2 cellular contexts compared by ENCODE assay signal in genomic region chr20:44419131-44419844, GRCh38.
A peak's percentile ranks its signal among the peaks of the same experiment; 100 is the strongest.
TF ChIP-seq lines count a peak whose summit lies in the region.

No MANE protein-coding gene starts in this region.

TF ChIP-seq in K562, 482 proteins besides CTCF, POLR2A, EP300 and RAD21:
- TF ChIP-seq ID3 (CRISPR knock-in tag; IDR thresholded peaks at IDR 0.05) (no peak), ID3 (tag; IDR thresholded peaks at IDR 0.05) (peak; percentile 48; the same call in 1 of the 2 replicates), FOSL1 (tag; conservative IDR thresholded peaks at IDR 0.05) (peak; percentile 73), KDM1A (IDR thresholded peaks at IDR 0.05) (0 out of 4 replicates have a peak, but pooled peaks of 1 of the 2 experiments have one; percentile 24), ATF3 (IDR thresholded peaks at IDR 0.05) (peak; percentile 67; the same call in 1 of the 2 replicates), ATF3 (CRISPR knock-in tag; conservative IDR thresholded peaks at IDR 0.05) (no peak), TFAP4 (CRISPR knock-in tag; IDR thresholded peaks at IDR 0.05; ENCODE audit: borderline replicate concordance) (no peak), NCOA6 (IDR thresholded peaks at IDR 0.05) (no peak), CBX5 (IDR thresholded peaks at IDR 0.05; ENCODE audit: borderline replicate concordance, low read depth) (no peak), SMARCB1 (IDR thresholded peaks at IDR 0.05; ENCODE audit: insufficient read length, low read depth) (no peak), ZEB2 (IDR thresholded peaks at IDR 0.05) (0 out of 2 replicates have a peak, but pooled peaks have one; percentile 15), BCOR (IDR thresholded peaks at IDR 0.05) (peak; percentile 49; the same call in 1 of the 2 replicates), ZNF75A (CRISPR knock-in tag; IDR thresholded peaks at IDR 0.05) (no peak), ELF4 (CRISPR knock-in tag; IDR thresholded peaks at IDR 0.05) (no peak), JUND (IDR thresholded peaks at IDR 0.05; ENCODE audit: borderline replicate concordance, low read depth, low read length) (peak; percentile 59; the same call in 1 of the 2 replicates), JUND (tag; IDR thresholded peaks at IDR 0.05; ENCODE audit: borderline replicate concordance, low read depth, low read length) (no peak; the same call in 2 of the 3 replicates), RBM25 (IDR thresholded peaks at IDR 0.05; ENCODE audit: low read depth, low read length, severe bottlenecking) (peak; percentile 69), ESRRA (IDR thresholded peaks at IDR 0.05; ENCODE audit: borderline replicate concordance, low read depth) (peak; percentile 79)
TF ChIP-seq in K562: peak in this region for 9.

TF ChIP-seq in HepG2, 621 proteins besides CTCF, POLR2A, EP300 and RAD21 (continues in another document):
- TF ChIP-seq IKZF1 (IDR thresholded peaks at IDR 0.05): no peak
- no peak for TF ChIP-seq NPAS2 (CRISPR knock-in tag; IDR thresholded peaks at IDR 0.05; ENCODE audit: borderline replicate concordance)
- no peak for TF ChIP-seq ZFYVE20 (CRISPR knock-in tag; IDR thresholded peaks at IDR 0.05; ENCODE audit: borderline replicate concordance, low read depth)
- no peak for TF ChIP-seq ZBTB40 (IDR thresholded peaks at IDR 0.05)
- peak; percentile 90 for TF ChIP-seq ZBTB40 (CRISPR knock-in tag; IDR thresholded peaks at IDR 0.05)
- no peak for TF ChIP-seq PHF8 (CRISPR knock-in tag; IDR thresholded peaks at IDR 0.05)
- TF ChIP-seq ZNF598 (CRISPR knock-in tag; IDR thresholded peaks at IDR 0.05; ENCODE audit: borderline replicate concordance): no peak
- no peak for TF ChIP-seq ZNF790 (CRISPR knock-in tag; IDR thresholded peaks at IDR 0.05; ENCODE audit: borderline replicate concordance)
- TF ChIP-seq ARNT (IDR thresholded peaks at IDR 0.05): no peak
- TF ChIP-seq CHCHD3 (CRISPR knock-in tag; IDR thresholded peaks at IDR 0.05): no peak
- no peak for TF ChIP-seq MTF1 (CRISPR knock-in tag; IDR thresholded peaks at IDR 0.05)
- peak; percentile 55; the same call in 1 of the 2 replicates for TF ChIP-seq CBX5 (CRISPR knock-in tag; IDR thresholded peaks at IDR 0.05; ENCODE audit: borderline replicate concordance)
- TF ChIP-seq NR1H2 (CRISPR knock-in tag; IDR thresholded peaks at IDR 0.05; ENCODE audit: borderline replicate concordance, low read depth): no peak
- peak; percentile 67; the same call in 1 of the 2 replicates for TF ChIP-seq BRF2 (CRISPR knock-in tag; IDR thresholded peaks at IDR 0.05)
- TF ChIP-seq ZNF503 (CRISPR knock-in tag; IDR thresholded peaks at IDR 0.05): peak; percentile 81
- TF ChIP-seq ZBTB38 (CRISPR knock-in tag; IDR thresholded peaks at IDR 0.05): peak; percentile 61; the same call in 1 of the 2 replicates
- no peak; the same call in 1 of the 2 replicates for TF ChIP-seq ZNF691 (CRISPR knock-in tag; IDR thresholded peaks at IDR 0.05; ENCODE audit: borderline replicate concordance, low read depth)
- no peak for TF ChIP-seq NONO (IDR thresholded peaks at IDR 0.05)
- TF ChIP-seq NONO (CRISPR knock-in tag; conservative IDR thresholded peaks at IDR 0.05): peak; percentile 73
- peak; percentile 71 for TF ChIP-seq ZNF770 (CRISPR knock-in tag; IDR thresholded peaks at IDR 0.05)
- TF ChIP-seq THAP7 (CRISPR knock-in tag; IDR thresholded peaks at IDR 0.05): 0 out of 2 replicates have a peak, but pooled peaks have one; percentile 36
- no peak for TF ChIP-seq RARG (CRISPR knock-in tag; IDR thresholded peaks at IDR 0.05; ENCODE audit: low read depth)
- peak; percentile 64 for TF ChIP-seq ZNF18 (CRISPR knock-in tag; IDR thresholded peaks at IDR 0.05; ENCODE audit: insufficient replicate concordance)
- no peak for TF ChIP-seq ZNF230 (CRISPR knock-in tag; IDR thresholded peaks at IDR 0.05)
- TF ChIP-seq FOSL2 (CRISPR knock-in tag; IDR thresholded peaks at IDR 0.05): peak; percentile 100
- no peak for TF ChIP-seq ZMAT5 (CRISPR knock-in tag; IDR thresholded peaks at IDR 0.05; ENCODE audit: borderline replicate concordance, low read depth)
- TF ChIP-seq KLF6 (CRISPR knock-in tag; IDR thresholded peaks at IDR 0.05): peak; percentile 62
- TF ChIP-seq ATF1 (CRISPR knock-in tag; IDR thresholded peaks at IDR 0.05): no peak
- TF ChIP-seq NR2F2 (IDR thresholded peaks at IDR 0.05; ENCODE audit: borderline replicate concordance, low read depth): peak; percentile 85
- no peak for TF ChIP-seq KLF13 (CRISPR knock-in tag; IDR thresholded peaks at IDR 0.05)
- 0 out of 2 replicates have a peak, but pooled peaks have one; percentile 73 for TF ChIP-seq ZNF441 (CRISPR knock-in tag; IDR thresholded peaks at IDR 0.05; ENCODE audit: borderline replicate concordance)
- no peak for TF ChIP-seq NFE2 (CRISPR knock-in tag; IDR thresholded peaks at IDR 0.05)
- TF ChIP-seq ZNF569 (CRISPR knock-in tag; IDR thresholded peaks at IDR 0.05; ENCODE audit: borderline replicate concordance): no peak
- no peak for TF ChIP-seq KLF15 (CRISPR knock-in tag; IDR thresholded peaks at IDR 0.05; ENCODE audit: borderline replicate concordance)
- no peak for TF ChIP-seq SCMH1 (CRISPR knock-in tag; IDR thresholded peaks at IDR 0.05; ENCODE audit: borderline replicate concordance)
- peak; percentile 87 for TF ChIP-seq CREM (IDR thresholded peaks at IDR 0.05)
- no peak for TF ChIP-seq CREM (CRISPR knock-in tag; IDR thresholded peaks at IDR 0.05)
- TF ChIP-seq REXO4 (CRISPR knock-in tag; IDR thresholded peaks at IDR 0.05; ENCODE audit: borderline replicate concordance): no peak
- TF ChIP-seq ZFAT (CRISPR knock-in tag; conservative IDR thresholded peaks at IDR 0.05): no peak
